Comparison of ENCODE assay signal across 8 cellular contexts in genomic region chr1:198657550-198658064, GRCh38. TPM values are rescaled to one million over a fixed set of nuclear protein-coding genes. Genes with fewer than 3 reads are reported as not detected.
DNase-seq lines count a peak whose midpoint lies in the region; ATAC-seq, FAIRE-seq and TF ChIP-seq lines count a peak whose summit lies in the region.

No MANE protein-coding gene starts in this region.

- FAIRE-seq in A549 (lab: Jason Lieb, UNC) = no peak

- no peaks in the 10 kb centered on the region; the same call in 2 of the 3 replicates for H3K4me1 ChIP-seq in A549
- peaks cover 4% of the 10 kb centered on the region for H3K4me1 ChIP-seq in fibroblast of lung (ENCODE audit: control insufficient read depth, extremely low read depth, insufficient read depth, low read length)
- peaks cover 0 to 5% (median 2%) of the 10 kb centered on the region in 4 donors for H3K4me1 ChIP-seq in tibial nerve

- H3K9me3 ChIP-seq in A549 (no peaks in the 10 kb centered on the region), fibroblast of lung (ENCODE audit: control insufficient read depth, insufficient read depth, low read depth, low read length) (no peaks in the 10 kb centered on the region), tibial nerve (no peaks in the 10 kb centered on the region)

- ATAC-seq in A549 = peak; percentile 39 to 47; a peak in 4 of 6 replicates
- peak; percentile 31 for ATAC-seq in GM18858 (IDR thresholded peaks at IDR 0.05; ENCODE audit: unreplicated experiment)
- ATAC-seq in HG03342 (IDR thresholded peaks at IDR 0.05; ENCODE audit: unreplicated experiment) = peak; percentile 38

- no peaks in the 10 kb centered on the region for H3K79me2 ChIP-seq in fibroblast of lung (ENCODE audit: control insufficient read depth, insufficient read depth, low read length)

- H3K4me3 ChIP-seq in A549 = no peak overlapping the region
- H3K4me3 ChIP-seq in fibroblast of lung (replicated peaks in 1 of 4; ENCODE audit: control extremely low read depth in 1 of 4, insufficient read depth in 1 of 4, low read depth in 3 of 4, low read length in 4 of 4) = no peak overlapping the region
- no peak overlapping the region for H3K4me3 ChIP-seq in tibial nerve

- no peak for TF ChIP-seq RAD21 in A549 (conservative IDR thresholded peaks at IDR 0.05 in 1 of 2, IDR thresholded peaks at IDR 0.05 in 1 of 2)

- H4K20me1 ChIP-seq in fibroblast of lung (ENCODE audit: control insufficient read depth, extremely low read depth, insufficient read depth, low read length) = no peaks in the 10 kb centered on the region

- no peak for TF ChIP-seq CTCF in A549 (IDR thresholded peaks at IDR 0.05)
- no peak for TF ChIP-seq CTCF in fibroblast of lung (conservative IDR thresholded peaks at IDR 0.05 in 1 of 2, IDR thresholded peaks at IDR 0.05 in 1 of 2; ENCODE audit: low read depth in 1 of 2, low read length in 2 of 2)
- no peak for TF ChIP-seq CTCF in tibial nerve (IDR thresholded peaks at IDR 0.05)

- H3K9ac ChIP-seq in fibroblast of lung (ENCODE audit: insufficient read depth, low read length) = no peak overlapping the region

- peak in 1 of 2 experiments; percentile 61 for DNase-seq in A549 (ENCODE audit: low read depth in 1 of 2, low spot score in 1 of 2)
- peak; percentile 85 for DNase-seq in SKM-1 (lab: John Stamatoyannopoulos, UW; ENCODE audit: unreplicated experiment)
- peak; percentile 96 to 99 for DNase-seq in fibroblast of lung (ENCODE audit: low read depth in 2 of 2)
- DNase-seq in tibial nerve (ENCODE audit: low spot score in 2 of 2) = peak in 1 of 2 donors; percentile 25
- DNase-seq in activated CD4-positive, CD25-positive, alpha-beta regulatory T cell treated with anti-CD3 and anti-CD28 coated beads, Interleukin-2, amount 50 U/mL, for 72 hours = no peak
- no peak for DNase-seq in NCI-H187 (lab: John Stamatoyannopoulos, UW)

- POLR2A ChIA-PET in A549 (lab: Yijun Ruan, JAX) = no interaction called here

- TF ChIP-seq EP300 in A549 (IDR thresholded peaks at IDR 0.05) (no peak), tibial nerve (IDR thresholded peaks at IDR 0.05) (peak in 1 of 2 donors; percentile 36)

- CTCF ChIA-PET in A549 (lab: Yijun Ruan, JAX) = no interaction called here

- 17% methylated on average over 3 of the region's 3 CpGs for WGBS in A549 (ENCODE audit: missing lambda C conversion rate)
- WGBS in tibial nerve, 2 donors = 15% methylated on average over 3 of the region's 3 CpGs

- H3K27ac ChIP-seq in A549 = no peak overlapping the region
- peak overlapping the region; percentile 1 for H3K27ac ChIP-seq in fibroblast of lung (ENCODE audit: insufficient read depth, low read length)
- H3K27ac ChIP-seq in tibial nerve = peak overlapping the region in 3 of 4 donors; percentile 31 to 54 (median 36)

- H3K4me2 ChIP-seq in A549 (peak overlapping the region; percentile 33), fibroblast of lung (ENCODE audit: extremely low read depth, insufficient read depth, low read length) (peak overlapping the region; percentile 4)

- H2AFZ ChIP-seq in fibroblast of lung (ENCODE audit: low read length) = no peak overlapping the region

- H3K27me3 ChIP-seq in fibroblast of lung (ENCODE audit: control insufficient read depth, insufficient read depth, low read length) = no peaks in the 10 kb centered on the region
- no peaks in the 10 kb centered on the region for H3K27me3 ChIP-seq in tibial nerve

- TF ChIP-seq POLR2A in A549 (IDR thresholded peaks at IDR 0.05; ENCODE audit: low read length) (no peak), tibial nerve (IDR thresholded peaks at IDR 0.05) (no peak)

- H3K36me3 ChIP-seq in fibroblast of lung (ENCODE audit: control insufficient read depth, insufficient read depth, low read length) = no peaks in the 10 kb centered on the region
- H3K36me3 ChIP-seq in tibial nerve = no peaks in the 10 kb centered on the region

TF ChIP-seq in A549, 52 proteins besides CTCF, POLR2A, EP300 and RAD21:
- TF ChIP-seq JUNB (IDR thresholded peaks at IDR 0.05) (peak; percentile 39; the same call in 1 of the 2 replicates), CEBPB (IDR thresholded peaks at IDR 0.05) (0 out of 4 replicates have a peak, but pooled peaks of 1 of the 2 experiments have one; percentile 45), HEYL (CRISPR knock-in tag; IDR thresholded peaks at IDR 0.05) (no peak)

RNA-seq across cellular contexts. Expression of gene PTPRC, which starts 18.8 kb away (rescaled TPM):
- not detected in 2 replicates for polyA plus RNA-seq in A549 (2011; rRNA removed)
- polyA plus RNA-seq in A549 (2012; cell fraction: cytosol; rRNA removed) = not detected in 2 replicates
- polyA plus RNA-seq in A549 (2012; cell fraction: nucleus; rRNA removed) = not detected in 2 replicates
- polyA plus RNA-seq in A549 (2017; fragmentation: RNase III; extraction: RNeasy Plus Mini Kit Qiagen cat#74134 plus additional on column Dnase treatment) = not detected in 3 replicates
- not detected in 2 replicates for polyA minus RNA-seq in A549 (2011; rRNA and poly(A)+ RNA removed)
- total RNA-seq in fibroblast of lung = under 0.01 TPM in 2 replicates
- 0.07 and 0.11 TPM in 2 replicates for polyA plus RNA-seq in fibroblast of lung
- 0.06 TPM in 1 of 2 replicates, not detected in the other for polyA plus RNA-seq in fibroblast of lung (2012)
- not detected in 2 replicates for polyA minus RNA-seq in fibroblast of lung (ENCODE audit: low replicate concordance)
- 10 to 100 TPM; 10.3 to 16.5 (median 13.6) TPM for total RNA-seq in tibial nerve

Comparison
In these comparisons a context has a peak if more than half of its experiments do, and no peak if none do; other contexts are left out.
1. DNase-seq: peak in SKM-1 (single experiment) and fibroblast of lung (2 of 2); none in activated CD4-positive, CD25-positive, alpha-beta regulatory T cell treated with anti-CD3 and anti-CD28 coated beads, Interleukin-2, amount 50 U/mL, for 72 hours (single experiment) and NCI-H187 (0 of 2).
2. H3K27ac ChIP-seq: peak in fibroblast of lung (single experiment) and tibial nerve (3 of 4); none in A549 (0 of 2).
3. RNA of gene PTPRC, which starts 18.8 kb away (total RNA-seq): 10.3 to 16.5 TPM in tibial nerve; under 0.01 TPM in fibroblast of lung; every median in the first group is over 10 times any median in the second.
4. Peak in every context shown above with its lines, with median percentiles within 50 percentile points of each other: ATAC-seq.